In the genomic region with DNA sequence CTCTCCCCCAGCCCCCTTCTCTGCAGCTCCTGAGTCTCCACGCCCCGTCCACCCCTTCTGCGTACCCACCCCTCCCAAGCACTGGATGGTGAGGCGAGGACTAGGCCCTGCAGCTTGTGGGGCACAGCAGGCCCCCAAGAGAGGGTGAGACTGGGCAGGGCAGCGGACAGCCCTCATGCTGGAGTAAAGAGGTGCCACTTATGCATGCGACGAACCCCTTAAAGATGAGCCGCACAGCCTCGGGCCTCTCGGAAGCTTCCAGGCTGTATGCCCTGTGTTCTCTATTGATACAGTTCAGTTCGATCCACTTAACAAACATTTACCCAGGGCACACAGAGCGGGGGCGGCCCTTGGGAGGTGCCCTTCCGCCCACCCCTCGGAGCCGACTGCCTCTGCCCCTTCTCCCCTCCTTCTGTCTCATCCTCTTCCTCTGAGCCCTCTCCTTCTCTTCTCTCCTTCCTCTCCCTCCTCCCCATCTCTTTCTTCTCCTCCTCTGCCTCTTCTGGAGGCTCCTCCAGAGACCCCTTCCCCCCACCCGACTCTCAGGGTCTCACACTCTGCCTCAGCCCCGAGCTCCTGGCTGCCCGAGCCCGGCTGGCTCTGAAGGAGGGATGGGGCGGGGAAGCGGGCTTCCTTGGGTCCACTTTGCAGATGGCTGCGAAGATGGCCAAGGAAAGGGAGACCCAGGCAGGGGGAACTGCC, we compare ENCODE assay signal across 1 cellular context.
TF ChIP-seq lines count a peak whose summit lies in the region.

No MANE protein-coding gene starts in this region.

TF ChIP-seq in HepG2, 621 proteins besides CTCF, POLR2A, EP300 and RAD21 (continued from another document and continues in another):
- TF ChIP-seq, protein P1, sequence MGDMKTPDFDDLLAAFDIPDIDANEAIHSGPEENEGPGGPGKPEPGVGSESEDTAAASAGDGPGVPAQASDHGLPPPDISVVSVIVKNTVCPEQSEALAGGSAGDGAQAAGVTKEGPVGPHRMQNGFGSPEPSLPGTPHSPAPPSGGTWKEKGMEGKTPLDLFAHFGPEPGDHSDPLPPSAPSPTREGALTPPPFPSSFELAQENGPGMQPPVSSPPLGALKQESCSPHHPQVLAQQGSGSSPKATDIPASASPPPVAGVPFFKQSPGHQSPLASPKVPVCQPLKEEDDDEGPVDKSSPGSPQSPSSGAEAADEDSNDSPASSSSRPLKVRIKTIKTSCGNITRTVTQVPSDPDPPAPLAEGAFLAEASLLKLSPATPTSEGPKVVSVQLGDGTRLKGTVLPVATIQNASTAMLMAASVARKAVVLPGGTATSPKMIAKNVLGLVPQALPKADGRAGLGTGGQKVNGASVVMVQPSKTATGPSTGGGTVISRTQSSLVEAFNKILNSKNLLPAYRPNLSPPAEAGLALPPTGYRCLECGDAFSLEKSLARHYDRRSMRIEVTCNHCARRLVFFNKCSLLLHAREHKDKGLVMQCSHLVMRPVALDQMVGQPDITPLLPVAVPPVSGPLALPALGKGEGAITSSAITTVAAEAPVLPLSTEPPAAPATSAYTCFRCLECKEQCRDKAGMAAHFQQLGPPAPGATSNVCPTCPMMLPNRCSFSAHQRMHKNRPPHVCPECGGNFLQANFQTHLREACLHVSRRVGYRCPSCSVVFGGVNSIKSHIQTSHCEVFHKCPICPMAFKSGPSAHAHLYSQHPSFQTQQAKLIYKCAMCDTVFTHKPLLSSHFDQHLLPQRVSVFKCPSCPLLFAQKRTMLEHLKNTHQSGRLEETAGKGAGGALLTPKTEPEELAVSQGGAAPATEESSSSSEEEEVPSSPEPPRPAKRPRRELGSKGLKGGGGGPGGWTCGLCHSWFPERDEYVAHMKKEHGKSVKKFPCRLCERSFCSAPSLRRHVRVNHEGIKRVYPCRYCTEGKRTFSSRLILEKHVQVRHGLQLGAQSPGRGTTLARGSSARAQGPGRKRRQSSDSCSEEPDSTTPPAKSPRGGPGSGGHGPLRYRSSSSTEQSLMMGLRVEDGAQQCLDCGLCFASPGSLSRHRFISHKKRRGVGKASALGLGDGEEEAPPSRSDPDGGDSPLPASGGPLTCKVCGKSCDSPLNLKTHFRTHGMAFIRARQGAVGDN (CRISPR knock-in tag; IDR thresholded peaks at IDR 0.05), result peak; percentile 82
- no peak for TF ChIP-seq ZFP90 (CRISPR knock-in tag; IDR thresholded peaks at IDR 0.05; ENCODE audit: borderline replicate concordance)
- peak; percentile 81 for TF ChIP-seq ZSCAN25 (CRISPR knock-in tag; IDR thresholded peaks at IDR 0.05)
- no peak for TF ChIP-seq MXD4 (CRISPR knock-in tag; IDR thresholded peaks at IDR 0.05)
- TF ChIP-seq, protein P2, sequence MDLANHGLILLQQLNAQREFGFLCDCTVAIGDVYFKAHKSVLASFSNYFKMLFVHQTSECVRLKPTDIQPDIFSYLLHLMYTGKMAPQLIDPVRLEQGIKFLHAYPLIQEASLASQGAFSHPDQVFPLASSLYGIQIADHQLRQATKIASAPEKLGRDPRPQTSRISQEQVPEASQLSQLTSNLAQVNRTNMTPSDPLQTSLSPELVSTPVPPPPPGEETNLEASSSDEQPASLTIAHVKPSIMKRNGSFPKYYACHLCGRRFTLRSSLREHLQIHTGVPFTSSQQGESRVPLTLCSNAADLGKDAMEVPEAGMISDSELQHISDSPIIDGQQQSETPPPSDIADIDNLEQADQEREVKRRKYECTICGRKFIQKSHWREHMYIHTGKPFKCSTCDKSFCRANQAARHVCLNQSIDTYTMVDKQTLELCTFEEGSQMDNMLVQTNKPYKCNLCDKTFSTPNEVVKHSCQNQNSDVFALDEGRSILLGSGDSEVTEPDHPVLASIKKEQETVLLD (CRISPR knock-in tag; IDR thresholded peaks at IDR 0.05; ENCODE audit: low read depth), result no peak
- TF ChIP-seq EED (CRISPR knock-in tag; IDR thresholded peaks at IDR 0.05), result no peak
- no peak for TF ChIP-seq NFRKB (IDR thresholded peaks at IDR 0.05)
- TF ChIP-seq ZNF549 (CRISPR knock-in tag; IDR thresholded peaks at IDR 0.05), result no peak
- TF ChIP-seq SIN3B (IDR thresholded peaks at IDR 0.05; ENCODE audit: low read length), result no peak
- TF ChIP-seq ATAD3A (CRISPR knock-in tag; IDR thresholded peaks at IDR 0.05), result no peak
- TF ChIP-seq MED1 (CRISPR knock-in tag; IDR thresholded peaks at IDR 0.05), result peak; percentile 53
- no peak for TF ChIP-seq ZNF672 (CRISPR knock-in tag; IDR thresholded peaks at IDR 0.05)
- TF ChIP-seq ZFP62 (CRISPR knock-in tag; IDR thresholded peaks at IDR 0.05), result no peak
- TF ChIP-seq SSRP1 (CRISPR knock-in tag; IDR thresholded peaks at IDR 0.05), result no peak
- TF ChIP-seq HDAC2 (CRISPR knock-in tag; IDR thresholded peaks at IDR 0.05), result peak; percentile 19; the same call in 1 of the 2 replicates
- TF ChIP-seq, protein P3, sequence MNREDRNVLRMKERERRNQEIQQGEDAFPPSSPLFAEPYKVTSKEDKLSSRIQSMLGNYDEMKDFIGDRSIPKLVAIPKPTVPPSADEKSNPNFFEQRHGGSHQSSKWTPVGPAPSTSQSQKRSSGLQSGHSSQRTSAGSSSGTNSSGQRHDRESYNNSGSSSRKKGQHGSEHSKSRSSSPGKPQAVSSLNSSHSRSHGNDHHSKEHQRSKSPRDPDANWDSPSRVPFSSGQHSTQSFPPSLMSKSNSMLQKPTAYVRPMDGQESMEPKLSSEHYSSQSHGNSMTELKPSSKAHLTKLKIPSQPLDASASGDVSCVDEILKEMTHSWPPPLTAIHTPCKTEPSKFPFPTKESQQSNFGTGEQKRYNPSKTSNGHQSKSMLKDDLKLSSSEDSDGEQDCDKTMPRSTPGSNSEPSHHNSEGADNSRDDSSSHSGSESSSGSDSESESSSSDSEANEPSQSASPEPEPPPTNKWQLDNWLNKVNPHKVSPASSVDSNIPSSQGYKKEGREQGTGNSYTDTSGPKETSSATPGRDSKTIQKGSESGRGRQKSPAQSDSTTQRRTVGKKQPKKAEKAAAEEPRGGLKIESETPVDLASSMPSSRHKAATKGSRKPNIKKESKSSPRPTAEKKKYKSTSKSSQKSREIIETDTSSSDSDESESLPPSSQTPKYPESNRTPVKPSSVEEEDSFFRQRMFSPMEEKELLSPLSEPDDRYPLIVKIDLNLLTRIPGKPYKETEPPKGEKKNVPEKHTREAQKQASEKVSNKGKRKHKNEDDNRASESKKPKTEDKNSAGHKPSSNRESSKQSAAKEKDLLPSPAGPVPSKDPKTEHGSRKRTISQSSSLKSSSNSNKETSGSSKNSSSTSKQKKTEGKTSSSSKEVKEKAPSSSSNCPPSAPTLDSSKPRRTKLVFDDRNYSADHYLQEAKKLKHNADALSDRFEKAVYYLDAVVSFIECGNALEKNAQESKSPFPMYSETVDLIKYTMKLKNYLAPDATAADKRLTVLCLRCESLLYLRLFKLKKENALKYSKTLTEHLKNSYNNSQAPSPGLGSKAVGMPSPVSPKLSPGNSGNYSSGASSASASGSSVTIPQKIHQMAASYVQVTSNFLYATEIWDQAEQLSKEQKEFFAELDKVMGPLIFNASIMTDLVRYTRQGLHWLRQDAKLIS (CRISPR knock-in tag; IDR thresholded peaks at IDR 0.05), result no peak
- TF ChIP-seq SP5 (CRISPR knock-in tag; IDR thresholded peaks at IDR 0.05; ENCODE audit: borderline replicate concordance, low read depth), result no peak
- TF ChIP-seq PRPF4 (IDR thresholded peaks at IDR 0.05; ENCODE audit: low read depth, low read length, poor library complexity, severe bottlenecking), result no peak
- TF ChIP-seq SOX5 (CRISPR knock-in tag; IDR thresholded peaks at IDR 0.05; ENCODE audit: borderline replicate concordance), result no peak
- no peak for TF ChIP-seq SMAD9 (CRISPR knock-in tag; IDR thresholded peaks at IDR 0.05)
- TF ChIP-seq, protein P4, sequence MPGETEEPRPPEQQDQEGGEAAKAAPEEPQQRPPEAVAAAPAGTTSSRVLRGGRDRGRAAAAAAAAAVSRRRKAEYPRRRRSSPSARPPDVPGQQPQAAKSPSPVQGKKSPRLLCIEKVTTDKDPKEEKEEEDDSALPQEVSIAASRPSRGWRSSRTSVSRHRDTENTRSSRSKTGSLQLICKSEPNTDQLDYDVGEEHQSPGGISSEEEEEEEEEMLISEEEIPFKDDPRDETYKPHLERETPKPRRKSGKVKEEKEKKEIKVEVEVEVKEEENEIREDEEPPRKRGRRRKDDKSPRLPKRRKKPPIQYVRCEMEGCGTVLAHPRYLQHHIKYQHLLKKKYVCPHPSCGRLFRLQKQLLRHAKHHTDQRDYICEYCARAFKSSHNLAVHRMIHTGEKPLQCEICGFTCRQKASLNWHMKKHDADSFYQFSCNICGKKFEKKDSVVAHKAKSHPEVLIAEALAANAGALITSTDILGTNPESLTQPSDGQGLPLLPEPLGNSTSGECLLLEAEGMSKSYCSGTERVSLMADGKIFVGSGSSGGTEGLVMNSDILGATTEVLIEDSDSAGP (CRISPR knock-in tag; IDR thresholded peaks at IDR 0.05; ENCODE audit: borderline replicate concordance), result 0 out of 2 replicates have a peak, but pooled peaks have one; percentile 19
- TF ChIP-seq ZNF737 (CRISPR knock-in tag; IDR thresholded peaks at IDR 0.05; ENCODE audit: borderline replicate concordance), result no peak
- no peak for TF ChIP-seq ZNF552 (CRISPR knock-in tag; IDR thresholded peaks at IDR 0.05; ENCODE audit: borderline replicate concordance)
- TF ChIP-seq ZNF10 (CRISPR knock-in tag; IDR thresholded peaks at IDR 0.05; ENCODE audit: borderline replicate concordance, low read depth), result no peak
- 0 out of 2 replicates have a peak, but pooled peaks have one; percentile 9 for TF ChIP-seq ZFX (CRISPR knock-in tag; IDR thresholded peaks at IDR 0.05; ENCODE audit: low read depth)
- TF ChIP-seq, protein P5, sequence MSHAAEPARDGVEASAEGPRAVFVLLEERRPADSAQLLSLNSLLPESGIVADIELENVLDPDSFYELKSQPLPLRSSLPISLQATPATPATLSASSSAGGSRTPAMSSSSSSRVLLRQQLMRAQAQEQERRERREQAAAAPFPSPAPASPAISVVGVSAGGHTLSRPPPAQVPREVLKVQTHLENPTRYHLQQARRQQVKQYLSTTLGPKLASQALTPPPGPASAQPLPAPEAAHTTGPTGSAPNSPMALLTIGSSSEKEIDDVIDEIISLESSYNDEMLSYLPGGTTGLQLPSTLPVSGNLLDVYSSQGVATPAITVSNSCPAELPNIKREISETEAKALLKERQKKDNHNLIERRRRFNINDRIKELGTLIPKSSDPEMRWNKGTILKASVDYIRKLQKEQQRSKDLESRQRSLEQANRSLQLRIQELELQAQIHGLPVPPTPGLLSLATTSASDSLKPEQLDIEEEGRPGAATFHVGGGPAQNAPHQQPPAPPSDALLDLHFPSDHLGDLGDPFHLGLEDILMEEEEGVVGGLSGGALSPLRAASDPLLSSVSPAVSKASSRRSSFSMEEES (CRISPR knock-in tag; IDR thresholded peaks at IDR 0.05), result no peak
- TF ChIP-seq GATAD2A (CRISPR knock-in tag; IDR thresholded peaks at IDR 0.05), result peak; percentile 67
- TF ChIP-seq ZNF446 (CRISPR knock-in tag; IDR thresholded peaks at IDR 0.05), result 0 out of 2 replicates have a peak, but pooled peaks have one; percentile 44
- no peak for TF ChIP-seq ZBTB7A (CRISPR knock-in tag; IDR thresholded peaks at IDR 0.05)
- TF ChIP-seq RFXANK (CRISPR knock-in tag; IDR thresholded peaks at IDR 0.05), result no peak
- no peak for TF ChIP-seq SMARCC2 (IDR thresholded peaks at IDR 0.05)
- peak; percentile 43; the same call in 1 of the 2 replicates for TF ChIP-seq ONECUT2 (CRISPR knock-in tag; IDR thresholded peaks at IDR 0.05)
- TF ChIP-seq ZNF782 (CRISPR knock-in tag; IDR thresholded peaks at IDR 0.05; ENCODE audit: borderline replicate concordance), result no peak
- no peak for TF ChIP-seq THAP11 (CRISPR knock-in tag; IDR thresholded peaks at IDR 0.05)
- no peak for TF ChIP-seq ZNF563 (CRISPR knock-in tag; IDR thresholded peaks at IDR 0.05)
- TF ChIP-seq POLR2AphosphoS2 (IDR thresholded peaks at IDR 0.05; ENCODE audit: low read depth, low read length), result no peak
- no peak for TF ChIP-seq PHF8 (CRISPR knock-in tag; IDR thresholded peaks at IDR 0.05)
- no peak for TF ChIP-seq ZNF496 (CRISPR knock-in tag; IDR thresholded peaks at IDR 0.05; ENCODE audit: insufficient replicate concordance)
- TF ChIP-seq SMAD1 (CRISPR knock-in tag; IDR thresholded peaks at IDR 0.05; ENCODE audit: borderline replicate concordance, low read depth), result no peak
- TF ChIP-seq ZNF546 (CRISPR knock-in tag; conservative IDR thresholded peaks at IDR 0.05), result no peak
- no peak for TF ChIP-seq KDM2A (CRISPR knock-in tag; IDR thresholded peaks at IDR 0.05; ENCODE audit: borderline replicate concordance, low read depth)
- TF ChIP-seq RBM22 (optimal IDR thresholded peaks at IDR 0.05; ENCODE audit: low read length), result no peak
- TF ChIP-seq ZNF530 (CRISPR knock-in tag; IDR thresholded peaks at IDR 0.05; ENCODE audit: low read depth), result no peak
- TF ChIP-seq, protein P6, sequence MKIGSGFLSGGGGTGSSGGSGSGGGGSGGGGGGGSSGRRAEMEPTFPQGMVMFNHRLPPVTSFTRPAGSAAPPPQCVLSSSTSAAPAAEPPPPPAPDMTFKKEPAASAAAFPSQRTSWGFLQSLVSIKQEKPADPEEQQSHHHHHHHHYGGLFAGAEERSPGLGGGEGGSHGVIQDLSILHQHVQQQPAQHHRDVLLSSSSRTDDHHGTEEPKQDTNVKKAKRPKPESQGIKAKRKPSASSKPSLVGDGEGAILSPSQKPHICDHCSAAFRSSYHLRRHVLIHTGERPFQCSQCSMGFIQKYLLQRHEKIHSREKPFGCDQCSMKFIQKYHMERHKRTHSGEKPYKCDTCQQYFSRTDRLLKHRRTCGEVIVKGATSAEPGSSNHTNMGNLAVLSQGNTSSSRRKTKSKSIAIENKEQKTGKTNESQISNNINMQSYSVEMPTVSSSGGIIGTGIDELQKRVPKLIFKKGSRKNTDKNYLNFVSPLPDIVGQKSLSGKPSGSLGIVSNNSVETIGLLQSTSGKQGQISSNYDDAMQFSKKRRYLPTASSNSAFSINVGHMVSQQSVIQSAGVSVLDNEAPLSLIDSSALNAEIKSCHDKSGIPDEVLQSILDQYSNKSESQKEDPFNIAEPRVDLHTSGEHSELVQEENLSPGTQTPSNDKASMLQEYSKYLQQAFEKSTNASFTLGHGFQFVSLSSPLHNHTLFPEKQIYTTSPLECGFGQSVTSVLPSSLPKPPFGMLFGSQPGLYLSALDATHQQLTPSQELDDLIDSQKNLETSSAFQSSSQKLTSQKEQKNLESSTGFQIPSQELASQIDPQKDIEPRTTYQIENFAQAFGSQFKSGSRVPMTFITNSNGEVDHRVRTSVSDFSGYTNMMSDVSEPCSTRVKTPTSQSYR (CRISPR knock-in tag; IDR thresholded peaks at IDR 0.05; ENCODE audit: borderline replicate concordance), result no peak
- TF ChIP-seq, protein P7, sequence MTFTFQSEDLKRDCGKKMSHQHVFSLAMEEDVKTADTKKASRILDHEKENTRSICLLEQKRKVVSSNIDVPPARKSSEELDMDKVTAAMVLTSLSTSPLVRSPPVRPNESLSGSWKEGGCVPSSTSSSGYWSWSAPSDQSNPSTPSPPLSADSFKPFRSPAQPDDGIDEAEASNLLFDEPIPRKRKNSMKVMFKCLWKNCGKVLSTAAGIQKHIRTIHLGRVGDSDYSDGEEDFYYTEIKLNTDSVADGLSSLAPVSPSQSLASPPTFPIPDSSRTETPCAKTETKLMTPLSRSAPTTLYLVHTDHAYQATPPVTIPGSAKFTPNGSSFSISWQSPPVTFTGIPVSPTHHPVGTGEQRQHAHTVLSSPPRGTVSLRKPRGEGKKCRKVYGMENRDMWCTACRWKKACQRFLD (CRISPR knock-in tag; IDR thresholded peaks at IDR 0.05; ENCODE audit: borderline replicate concordance), result no peak
- 0 out of 2 replicates have a peak, but pooled peaks have one; percentile 30 for TF ChIP-seq NCOA2 (CRISPR knock-in tag; IDR thresholded peaks at IDR 0.05)
- no peak for TF ChIP-seq SALL2 (CRISPR knock-in tag; IDR thresholded peaks at IDR 0.05)
